ENCODE assay signal across 9 cellular contexts in the genomic region with DNA sequence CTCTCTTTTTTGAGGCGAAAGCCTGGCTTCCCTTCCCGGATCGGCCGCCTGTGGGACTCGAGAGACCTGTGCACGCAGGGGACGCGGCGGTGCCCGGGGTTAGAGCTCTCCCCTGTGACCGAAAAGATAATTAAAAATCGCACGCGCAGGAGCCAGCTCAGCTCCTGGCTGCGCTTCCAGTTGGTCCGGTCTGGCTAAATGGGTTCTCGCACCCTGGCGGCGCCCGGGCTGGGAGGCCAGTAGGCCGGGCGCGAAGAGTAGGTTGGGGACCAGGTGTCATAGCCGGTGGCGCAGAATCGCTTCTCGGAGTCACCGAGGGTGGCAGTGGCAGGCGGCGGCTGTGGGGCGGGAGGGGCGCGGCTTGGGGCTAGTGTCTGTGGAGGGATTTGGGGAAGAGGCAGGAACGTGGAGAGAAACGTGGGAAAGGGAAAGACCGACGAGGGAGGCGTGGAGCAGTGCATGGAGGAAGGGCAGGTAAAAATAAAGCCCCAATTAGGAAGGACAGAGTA. TPM values are rescaled to one million over a fixed set of nuclear protein-coding genes. Genes with fewer than 3 reads are reported as not detected.
DNase-seq lines count a peak whose midpoint lies in the region; ATAC-seq, FAIRE-seq and TF ChIP-seq lines count a peak whose summit lies in the region.
"Had no signal": no experiment of that assay in that cellular context is flagged by ENCODE, and none has a peak within 500 bp of the region (broad histone marks: within the 10 kb centered on the region; RNA-seq: fewer than 3 reads in every experiment).

No MANE protein-coding gene starts in this region.

- H3K27ac Mint-ChIP-seq in activated naive CD4-positive, alpha-beta T cell treated with anti-CD3 and anti-CD28 coated beads, Interleukin-2, amount 10 ng/mL, durations not matched to agents 7 days and 5 days, result peak overlapping the region; percentile 52

- peaks cover 1% of the 10 kb centered on the region for H3K36me3 Mint-ChIP-seq in activated naive CD4-positive, alpha-beta T cell treated with anti-CD3 and anti-CD28 coated beads, Interleukin-2, amount 10 ng/mL, durations not matched to agents 7 days and 5 days

- H3K27me3 ChIP-seq in heart right ventricle (peaks cover 0 to 84% (median 67%) of the 10 kb centered on the region in 7 donors), rectal smooth muscle tissue (ENCODE audit: control insufficient read depth, insufficient read depth, low read length) (peaks cover 16% of the 10 kb centered on the region)

- H3K4me1 ChIP-seq in heart right ventricle, result peaks cover 7 to 46% (median 34%) of the 10 kb centered on the region in 9 donors
- no peaks in the 10 kb centered on the region for H3K4me1 ChIP-seq in rectal smooth muscle tissue (ENCODE audit: control insufficient read depth, insufficient read depth, low read length)

- DNase-seq in SIG-M5 treated with dmso at 0.1 percent for 504 hours (lab: John Stamatoyannopoulos, UW; ENCODE audit: unreplicated experiment) (peak; percentile 28), SIG-M5 (lab: John Stamatoyannopoulos, UW) (no peak), RCC 7860 (ENCODE audit: low spot score) (peak; percentile 66), heart right ventricle (peak; percentile 40 to 47), A172 (ENCODE audit: low spot score) (no peak)
- peak; percentile 69 for DNase-seq in activated naive CD4-positive, alpha-beta T cell treated with anti-CD3 and anti-CD28 coated beads, Interleukin-2, amount 10 ng/mL, durations not matched to agents 7 days and 5 days

- H3K27ac ChIP-seq in heart right ventricle, result peak overlapping the region in 1 of 10 donors; percentile 38
- no peak overlapping the region for H3K27ac ChIP-seq in rectal smooth muscle tissue (ENCODE audit: low read depth, low read length)

- peak in 7 of 8 donors; percentile 16 to 75 (median 72) for ATAC-seq in heart right ventricle
- no peak for ATAC-seq in HG02763 (IDR thresholded peaks at IDR 0.05; ENCODE audit: unreplicated experiment)

- H3K9ac ChIP-seq in rectal smooth muscle tissue (ENCODE audit: low read length), result no peak overlapping the region

- 3 to 6% methylated on average over 38 of the region's 38 CpGs for WGBS in heart right ventricle, 2 donors

- intact Hi-C loops in heart right ventricle (cut with DNase I), result loop anchor here (2.0 to 10.0 kb wide), 9 partner anchors 125 to 767 kb away; no protein-coding TSS in a partner anchor

- no peaks in the 10 kb centered on the region for H3K9me3 Mint-ChIP-seq in activated naive CD4-positive, alpha-beta T cell treated with anti-CD3 and anti-CD28 coated beads, Interleukin-2, amount 10 ng/mL, durations not matched to agents 7 days and 5 days

- no peak for FAIRE-seq in RCC 7860 (lab: Jason Lieb, UNC)
- FAIRE-seq: islet of Langerhans had no signal

- H3K27me3 Mint-ChIP-seq in activated naive CD4-positive, alpha-beta T cell treated with anti-CD3 and anti-CD28 coated beads, Interleukin-2, amount 10 ng/mL, durations not matched to agents 7 days and 5 days, result peaks cover 64% of the 10 kb centered on the region

- CTCF ChIA-PET in activated naive CD4-positive, alpha-beta T cell treated with anti-CD3 and anti-CD28 coated beads, Interleukin-2, amount 10 ng/mL, durations not matched to agents 7 days and 5 days (lab: Charles Lee), result interaction anchor here (0.8 to 4.8 kb wide), 11 partner anchors 29 to 944 kb away, joined by 3 to 43 read pairs (median 5); a partner anchor contains a TSS

- H3K4me3 Mint-ChIP-seq in activated naive CD4-positive, alpha-beta T cell treated with anti-CD3 and anti-CD28 coated beads, Interleukin-2, amount 10 ng/mL, durations not matched to agents 7 days and 5 days, result peak overlapping the region; percentile 91

- peaks cover 35% of the 10 kb centered on the region for H3K4me1 Mint-ChIP-seq in activated naive CD4-positive, alpha-beta T cell treated with anti-CD3 and anti-CD28 coated beads, Interleukin-2, amount 10 ng/mL, durations not matched to agents 7 days and 5 days

- no peaks in the 10 kb centered on the region for H3K9me3 ChIP-seq in heart right ventricle

- peak overlapping the region in 9 of 10 donors; percentile 24 to 75 (median 64) for H3K4me3 ChIP-seq in heart right ventricle
- H3K4me3 ChIP-seq in rectal smooth muscle tissue (ENCODE audit: low read length), result peak overlapping the region; percentile 62

- no peaks in the 10 kb centered on the region for H3K36me3 ChIP-seq in heart right ventricle
- H3K36me3 ChIP-seq in rectal smooth muscle tissue (ENCODE audit: control insufficient read depth, insufficient read depth, low read length), result no peaks in the 10 kb centered on the region

- TF ChIP-seq CTCF in heart right ventricle (IDR thresholded peaks at IDR 0.05), result peak in 6 of 9 donors; percentile 14 to 55 (median 42)

RNA-seq across cellular contexts. Expression of a gene that starts 41.9 kb away (rescaled TPM):
- 1 to 10 TPM; 2.1 to 6.2 (median 3.5) TPM for total RNA-seq in heart right ventricle
- polyA plus RNA-seq in heart right ventricle, result 1 to 10 TPM; 2.8 to 6.1 TPM
- 5.3 and 8.2 TPM in 2 replicates for total RNA-seq in A172 (2014; rRNA removed; shearing (Covaris generic))

Comparison
In these comparisons a context has a peak if more than half of its experiments do, and no peak if none do; other contexts are left out.
1. DNase-seq: peak in SIG-M5 treated with dmso at 0.1 percent for 504 hours (single experiment), RCC 7860 (single experiment), activated naive CD4-positive, alpha-beta T cell treated with anti-CD3 and anti-CD28 coated beads, Interleukin-2, amount 10 ng/mL, durations not matched to agents 7 days and 5 days (single experiment) and heart right ventricle (2 of 2); none in SIG-M5 (single experiment) and A172 (single experiment).